15 cellular contexts compared by ENCODE assay signal in genomic region chr3:184774996-184775715, GRCh38. TPM values are rescaled to one million over a fixed set of nuclear protein-coding genes. Genes with fewer than 3 reads are reported as not detected.
DNase-seq lines count a peak whose midpoint lies in the region; TF ChIP-seq lines count a peak whose summit lies in the region.
"Had no signal": no experiment of that assay in that cellular context is flagged by ENCODE, and none has a peak within 500 bp of the region (broad histone marks: within the 10 kb centered on the region; RNA-seq: fewer than 3 reads in every experiment).

No MANE protein-coding gene starts in this region.

- no peaks in the 10 kb centered on the region for H3K36me3 ChIP-seq in neuronal stem cell (replicated peaks in 1 of 2; ENCODE audit: control insufficient read depth in 2 of 2, insufficient read depth in 2 of 2, low read length in 2 of 2)
- H3K36me3 ChIP-seq in spleen, result no peaks in the 10 kb centered on the region

- H3K9me3 Mint-ChIP-seq in dendritic cell treated with granulocyte-macrophage colony-stimulating factor and Interleukin-4, amounts not matched to agents 40 ng/mL and 50 ng/mL, for 4 days, result no peaks in the 10 kb centered on the region
- H3K9me3 Mint-ChIP-seq in HFFc6, result no peaks in the 10 kb centered on the region
- H3K9me3 Mint-ChIP-seq: CD14-positive monocyte; CD8-positive, alpha-beta T cell; GM23338; H9 had no signal

- H3K27ac Mint-ChIP-seq in dendritic cell treated with granulocyte-macrophage colony-stimulating factor and Interleukin-4, amounts not matched to agents 40 ng/mL and 50 ng/mL, for 4 days, result peak overlapping the region; percentile 3
- no peak overlapping the region for H3K27ac Mint-ChIP-seq in HFFc6
- H3K27ac Mint-ChIP-seq: CD8-positive, alpha-beta T cell; GM23338; H9 had no signal

- no peaks in the 10 kb centered on the region for H3K9me3 ChIP-seq in neuronal stem cell (replicated peaks in 1 of 2; ENCODE audit: control insufficient read depth in 2 of 2, insufficient read depth in 1 of 2, low read depth in 1 of 2, low read length in 2 of 2)
- no peaks in the 10 kb centered on the region for H3K9me3 ChIP-seq in spleen
- H3K9me3 ChIP-seq: A549 had no signal

- peaks cover 11 to 15% of the 10 kb centered on the region in 2 donors for H3K4me1 ChIP-seq in neuronal stem cell (ENCODE audit: control insufficient read depth in 2 of 2, insufficient read depth in 1 of 2, low read depth in 1 of 2, low read length in 2 of 2)
- peaks cover 0 to 13% (median 5%) of the 10 kb centered on the region in 6 donors for H3K4me1 ChIP-seq in spleen
- H3K4me1 ChIP-seq: A549 had no signal

- intact Hi-C loops in dendritic cell treated with granulocyte-macrophage colony-stimulating factor and Interleukin-4, amounts not matched to agents 40 ng/mL and 50 ng/mL, for 4 days (cut with micrococcal nuclease), result loop anchor here (5.0 kb wide), 1 partner anchor 48 kb away; no protein-coding TSS in a partner anchor
- intact Hi-C loops in spleen (cut with DNase I; ENCODE audit: low total_unique reads), result no loop called here

- H3K27ac ChIP-seq in neuronal stem cell (replicated peaks; ENCODE audit: low read length), result no peak overlapping the region
- no peak overlapping the region for H3K27ac ChIP-seq in spleen
- H3K27ac ChIP-seq: A549 had no signal

- H3K9ac ChIP-seq in neuronal stem cell (ENCODE audit: low read depth, low read length, poor library complexity), result no peak overlapping the region

- DNase-seq in neuronal stem cell (ENCODE audit: low spot score) (no peak), spleen (peak; percentile 54), AML-193 (lab: John Stamatoyannopoulos, UW) (no peak), NCI-H2107 treated with DMSO at 0.1 percent for 48 hours (lab: John Stamatoyannopoulos, UW; ENCODE audit: unreplicated experiment) (no peak), HFFc6 (no peak)
- DNase-seq: CD8-positive, alpha-beta T cell; COR-L47; DMS153; DMS79 treated with DMSO at 0.1 percent for 48 hours; EL; H9 had no signal

- no peak overlapping the region for H3K4me2 ChIP-seq in neuronal stem cell (ENCODE audit: insufficient read depth, low read length, poor library complexity, severe bottlenecking)
- H3K4me2 ChIP-seq: A549 had no signal

- no peak for TF ChIP-seq POLR2A in spleen (IDR thresholded peaks at IDR 0.05)

- no peak for TF ChIP-seq CTCF in spleen (IDR thresholded peaks at IDR 0.05 in 8 of 11, conservative IDR thresholded peaks at IDR 0.05 in 3 of 11)
- TF ChIP-seq CTCF in HFFc6 (IDR thresholded peaks at IDR 0.05), result no peak

- H3K4me3 Mint-ChIP-seq in dendritic cell treated with granulocyte-macrophage colony-stimulating factor and Interleukin-4, amounts not matched to agents 40 ng/mL and 50 ng/mL, for 4 days, result no peak overlapping the region
- no peak overlapping the region for H3K4me3 Mint-ChIP-seq in HFFc6
- H3K4me3 Mint-ChIP-seq: CD8-positive, alpha-beta T cell; GM23338; H9 had no signal

- no peak overlapping the region for H3K4ac ChIP-seq in neuronal stem cell (ENCODE audit: low read length)

- H3K27me3 ChIP-seq in neuronal stem cell (ENCODE audit: control insufficient read depth in 3 of 3, insufficient read depth in 3 of 3, low read depth in 1 of 3, low read length in 3 of 3) (peaks cover 0 to 55% (median 7%) of the 10 kb centered on the region in 3 experiments), spleen (replicated peaks in 1 of 7) (peaks cover 0 to 20% (median 7%) of the 10 kb centered on the region in 7 donors)

- no peak overlapping the region for H2BK5ac ChIP-seq in neuronal stem cell (ENCODE audit: low read length)

- no peak overlapping the region for H2AFZ ChIP-seq in neuronal stem cell (ENCODE audit: low read length)
- H2AFZ ChIP-seq: GM23338 had no signal

- no peaks in the 10 kb centered on the region for H3K79me1 ChIP-seq in neuronal stem cell (ENCODE audit: low read depth, low read length)

- H3K14ac ChIP-seq in neuronal stem cell (ENCODE audit: low read length), result peak overlapping the region; percentile 11

- H3K23ac ChIP-seq in neuronal stem cell (ENCODE audit: low read depth, low read length, poor library complexity), result peak overlapping the region; percentile 25

- peaks cover 35% of the 10 kb centered on the region for H3K27me3 Mint-ChIP-seq in dendritic cell treated with granulocyte-macrophage colony-stimulating factor and Interleukin-4, amounts not matched to agents 40 ng/mL and 50 ng/mL, for 4 days
- H3K27me3 Mint-ChIP-seq in HFFc6 (ENCODE audit: insufficient read depth), result peaks cover 24% of the 10 kb centered on the region

- H3K36me3 Mint-ChIP-seq in dendritic cell treated with granulocyte-macrophage colony-stimulating factor and Interleukin-4, amounts not matched to agents 40 ng/mL and 50 ng/mL, for 4 days (ENCODE audit: low read depth), result no peaks in the 10 kb centered on the region
- H3K36me3 Mint-ChIP-seq in HFFc6 (ENCODE audit: low read depth), result no peaks in the 10 kb centered on the region
- H3K36me3 Mint-ChIP-seq: CD8-positive, alpha-beta T cell had no signal

- H2BK12ac ChIP-seq in neuronal stem cell (ENCODE audit: low read length), result no peak overlapping the region

- no peak overlapping the region for H3K18ac ChIP-seq in neuronal stem cell (ENCODE audit: low read length)

- H3K4me3 ChIP-seq in neuronal stem cell (ENCODE audit: low read length in 2 of 2) (no peak overlapping the region), spleen (no peak overlapping the region)
- H3K4me3 ChIP-seq: A549, GM23338 had no signal

- no peak overlapping the region for H2BK15ac ChIP-seq in neuronal stem cell (ENCODE audit: low read length)

- H2BK120ac ChIP-seq in neuronal stem cell (ENCODE audit: low read depth, low read length), result no peak overlapping the region

- H3K4me1 Mint-ChIP-seq in dendritic cell treated with granulocyte-macrophage colony-stimulating factor and Interleukin-4, amounts not matched to agents 40 ng/mL and 50 ng/mL, for 4 days (ENCODE audit: low read depth), result peaks cover 61% of the 10 kb centered on the region
- H3K4me1 Mint-ChIP-seq in HFFc6 (ENCODE audit: low read depth), result peaks cover 15% of the 10 kb centered on the region

- no peak overlapping the region for H4K8ac ChIP-seq in neuronal stem cell (ENCODE audit: low read depth, low read length)

- peak overlapping the region; percentile 24 for H2AK5ac ChIP-seq in neuronal stem cell (ENCODE audit: low read depth, low read length)

- WGBS in neuronal stem cell (ENCODE audit: extremely low coverage in 2 of 2, insufficient read length in 2 of 2, insufficient replicate concordance in 1 of 2), 2 donors, result no CpG with 5 or more reads among the region's 7 CpGs
- WGBS in spleen, 5 donors, result 73 to 91% (median 86%) methylated on average over 4 to 7 of the region's 7 CpGs

- no peak overlapping the region for H4K91ac ChIP-seq in neuronal stem cell (ENCODE audit: low read depth, low read length, poor library complexity)

RNA-seq across cellular contexts. Expression of gene VPS8, which starts 36.8 kb away (rescaled TPM):
- 12.9 TPM for polyA plus RNA-seq in neuronal stem cell (2013, experiment 1 of 2)
- 12.8 TPM for polyA plus RNA-seq in neuronal stem cell (2013, experiment 2 of 2)
- total RNA-seq in spleen, result 100 to 1,000 TPM in 5 of 7 donors, 10 to 100 TPM in 2; 88.6 to 169 (median 109) TPM
- polyA plus RNA-seq in spleen, result 10 to 100 TPM in 2 of 3 donors, 1 to 10 TPM in 1; 9.1 to 12.0 (median 11.6) TPM
- 10 to 100 TPM; 26.8 to 34.8 (median 33.0) TPM for total RNA-seq in HFFc6 (2021; fragmentation: NEBNext Ultra II Directional; extraction: Animal tissue kit (Norgen Biotek cat#: 25700))
